23 cellular contexts compared by ENCODE assay signal in genomic region chr7:92714280-92714679, GRCh38.
DNase-seq lines count a peak whose midpoint lies in the region; ATAC-seq and TF ChIP-seq lines count a peak whose summit lies in the region.
"Had no signal": no experiment of that assay in that cellular context is flagged by ENCODE, and none has a peak within 500 bp of the region (broad histone marks: within the 10 kb centered on the region; RNA-seq: fewer than 3 reads in every experiment).

No MANE protein-coding gene starts in this region.

- H3K4me3 ChIP-seq in gastroesophageal sphincter (no peak overlapping the region), tibial artery (no peak overlapping the region)
- H3K4me3 ChIP-seq: left lung, upper lobe of left lung had no signal

- intact Hi-C loops in tibial artery (cut with DNase I; ENCODE audit: low total_unique reads) = loop anchor here (10.0 kb wide), 1 partner anchor 51 kb away; no protein-coding TSS in a partner anchor

- H3K36me3 ChIP-seq in gastroesophageal sphincter (no peaks in the 10 kb centered on the region), tibial artery (no peaks in the 10 kb centered on the region)
- H3K36me3 ChIP-seq: left lung, upper lobe of left lung had no signal

- peaks cover 67% of the 10 kb centered on the region for H3K36me3 Mint-ChIP-seq in stimulated activated naive CD8-positive, alpha-beta T cell treated with anti-CD3 and anti-CD28 coated beads, Interleukin-15, Interleukin-2, amounts not matched to agents 100 ng/mL and 50 ng/mL, for 24 hours (ENCODE audit: low read depth)
- H3K36me3 Mint-ChIP-seq: natural killer cell had no signal

- H3K4me3 Mint-ChIP-seq in stimulated activated naive CD8-positive, alpha-beta T cell treated with anti-CD3 and anti-CD28 coated beads, Interleukin-15, Interleukin-2, amounts not matched to agents 100 ng/mL and 50 ng/mL, for 24 hours = no peak overlapping the region
- no peak overlapping the region for H3K4me3 Mint-ChIP-seq in stimulated activated naive CD8-positive, alpha-beta T cell treated with anti-CD3 and anti-CD28 coated beads, Interleukin-15, amount 100 ng/mL, for 72 hours
- H3K4me3 Mint-ChIP-seq: activated B cell treated with CpG ODN at 0.5 μM for 24 hours; CD4-positive, CD25-positive, alpha-beta regulatory T cell; natural killer cell had no signal

- H3K27ac ChIP-seq in gastroesophageal sphincter = peak overlapping the region in 3 of 4 donors; percentile 40 to 86 (median 65)
- H3K27ac ChIP-seq in tibial artery = peak overlapping the region; percentile 44 to 89
- H3K27ac ChIP-seq: foreskin keratinocyte, left lung, upper lobe of left lung had no signal

- H3K4me1 ChIP-seq in gastroesophageal sphincter (peaks cover 0 to 47% (median 6%) of the 10 kb centered on the region in 3 donors), tibial artery (peaks cover 0 to 43% (median 8%) of the 10 kb centered on the region in 4 donors)

- ATAC-seq in stimulated activated naive CD8-positive, alpha-beta T cell treated with anti-CD3 and anti-CD28 coated beads, Interleukin-15, amount 100 ng/mL, for 72 hours = no peak
- ATAC-seq in SK-N-SH treated with all-trans-retinoic acid at 6 μM for 48 hours (peak; percentile 7; the same call in 1 of the 3 replicates), gastroesophageal sphincter (no peak), HG02840 (IDR thresholded peaks at IDR 0.05; ENCODE audit: low FRiP score, unreplicated experiment) (no peak)
- no peak for ATAC-seq in activated CD4-positive, CD25-positive, alpha-beta regulatory T cell treated with anti-CD3 and anti-CD28 coated beads, Interleukin-2, amount 50 U/mL, for 24 hours
- ATAC-seq: foreskin keratinocyte, natural killer cell had no signal

- TF ChIP-seq CTCF in gastroesophageal sphincter (IDR thresholded peaks at IDR 0.05) = no peak
- no peak for TF ChIP-seq CTCF in tibial artery (IDR thresholded peaks at IDR 0.05)

- H3K9me3 ChIP-seq in gastroesophageal sphincter = no peaks in the 10 kb centered on the region
- H3K9me3 ChIP-seq in tibial artery = no peaks in the 10 kb centered on the region
- H3K9me3 ChIP-seq: left lung, upper lobe of left lung had no signal

- no peaks in the 10 kb centered on the region for H3K9me3 Mint-ChIP-seq in stimulated activated naive CD8-positive, alpha-beta T cell treated with anti-CD3 and anti-CD28 coated beads, Interleukin-15, Interleukin-2, amounts not matched to agents 100 ng/mL and 50 ng/mL, for 24 hours
- H3K9me3 Mint-ChIP-seq in stimulated activated naive CD8-positive, alpha-beta T cell treated with anti-CD3 and anti-CD28 coated beads, Interleukin-15, amount 100 ng/mL, for 72 hours = no peaks in the 10 kb centered on the region
- H3K9me3 Mint-ChIP-seq: activated B cell treated with CpG ODN at 0.5 μM for 24 hours, natural killer cell had no signal

- H3K4me1 Mint-ChIP-seq in stimulated activated naive CD8-positive, alpha-beta T cell treated with anti-CD3 and anti-CD28 coated beads, Interleukin-15, Interleukin-2, amounts not matched to agents 100 ng/mL and 50 ng/mL, for 24 hours (ENCODE audit: low read depth) = peaks cover 61% of the 10 kb centered on the region
- H3K4me1 Mint-ChIP-seq in stimulated activated naive CD8-positive, alpha-beta T cell treated with anti-CD3 and anti-CD28 coated beads, Interleukin-15, amount 100 ng/mL, for 72 hours = peaks cover 43% of the 10 kb centered on the region

- no peak for TF ChIP-seq EP300 in gastroesophageal sphincter (IDR thresholded peaks at IDR 0.05)

- no peaks in the 10 kb centered on the region for H3K27me3 Mint-ChIP-seq in stimulated activated naive CD8-positive, alpha-beta T cell treated with anti-CD3 and anti-CD28 coated beads, Interleukin-15, Interleukin-2, amounts not matched to agents 100 ng/mL and 50 ng/mL, for 24 hours
- no peaks in the 10 kb centered on the region for H3K27me3 Mint-ChIP-seq in stimulated activated naive CD8-positive, alpha-beta T cell treated with anti-CD3 and anti-CD28 coated beads, Interleukin-15, amount 100 ng/mL, for 72 hours
- H3K27me3 Mint-ChIP-seq: activated B cell treated with CpG ODN at 0.5 μM for 24 hours; CD4-positive, CD25-positive, alpha-beta regulatory T cell had no signal

- TF ChIP-seq POLR2A in gastroesophageal sphincter (IDR thresholded peaks at IDR 0.05) = no peak

- DNase-seq in stimulated activated naive CD8-positive, alpha-beta T cell treated with anti-CD3 and anti-CD28 coated beads, Interleukin-15, amount 100 ng/mL, for 72 hours = no peak
- DNase-seq in tibial artery (no peak), DMS53 (lab: John Stamatoyannopoulos, UW) (no peak)
- DNase-seq: activated B cell treated with CpG ODN at 0.5 μM for 24 hours; activated naive CD4-positive, alpha-beta T cell treated with anti-CD3 and anti-CD28 coated beads, Interleukin-2, amount 50 U/mL, for 16 hours; activated T-cell treated with anti-CD3 and anti-CD28 coated beads, Interleukin-2, amount 50 U/mL, for 48 hours; CD4-positive, CD25-positive, alpha-beta regulatory T cell; effector memory CD4-positive, alpha-beta T cell; foreskin keratinocyte; left lung; midbrain; natural killer cell; NCI-H1105 treated with DMSO at 0.1 percent for 48 hours; NCI-H2029 treated with DMSO at 0.1 percent for 48 hours; NCI-H345; NCI-H774; T-helper 9 cell; upper lobe of left lung had no signal

- H3K27ac Mint-ChIP-seq in stimulated activated naive CD8-positive, alpha-beta T cell treated with anti-CD3 and anti-CD28 coated beads, Interleukin-15, Interleukin-2, amounts not matched to agents 100 ng/mL and 50 ng/mL, for 24 hours = peak overlapping the region; percentile 64
- H3K27ac Mint-ChIP-seq in stimulated activated naive CD8-positive, alpha-beta T cell treated with anti-CD3 and anti-CD28 coated beads, Interleukin-15, amount 100 ng/mL, for 72 hours = peak overlapping the region in 1 of 2 donors; percentile 8
- H3K27ac Mint-ChIP-seq: activated B cell treated with CpG ODN at 0.5 μM for 24 hours; CD4-positive, CD25-positive, alpha-beta regulatory T cell had no signal

- no peaks in the 10 kb centered on the region for H3K27me3 ChIP-seq in gastroesophageal sphincter
- no peaks in the 10 kb centered on the region for H3K27me3 ChIP-seq in tibial artery
- H3K27me3 ChIP-seq: foreskin keratinocyte, left lung, upper lobe of left lung had no signal

- WGBS in gastroesophageal sphincter (ENCODE audit: low coverage in 1 of 2), 2 donors = 66 to 71% methylated on average over 2 to 3 of the region's 3 CpGs

TF ChIP-seq in SK-N-SH treated with all-trans-retinoic acid at 6 μM for 48 hours, 23 proteins besides CTCF, POLR2A, EP300 and RAD21 (continues in another document):
- TF ChIP-seq GLIS3 (CRISPR knock-in tag; IDR thresholded peaks at IDR 0.05) (no peak), ISL1 (CRISPR knock-in tag; IDR thresholded peaks at IDR 0.05) (no peak), ZFP3 (CRISPR knock-in tag; IDR thresholded peaks at IDR 0.05) (no peak), CSDC2 (CRISPR knock-in tag; IDR thresholded peaks at IDR 0.05) (no peak), TCF4 (CRISPR knock-in tag; IDR thresholded peaks at IDR 0.05; ENCODE audit: borderline replicate concordance) (no peak), TSHZ2 (CRISPR knock-in tag; IDR thresholded peaks at IDR 0.05) (no peak), CREB5 (CRISPR knock-in tag; IDR thresholded peaks at IDR 0.05; ENCODE audit: low read depth) (no peak), ZFP30 (CRISPR knock-in tag; IDR thresholded peaks at IDR 0.05) (no peak), TOX (CRISPR knock-in tag; IDR thresholded peaks at IDR 0.05; ENCODE audit: borderline replicate concordance) (no peak), RARB (CRISPR knock-in tag; IDR thresholded peaks at IDR 0.05) (no peak)
